Comparison of ENCODE assay signal across 8 cellular contexts in the genomic region with DNA sequence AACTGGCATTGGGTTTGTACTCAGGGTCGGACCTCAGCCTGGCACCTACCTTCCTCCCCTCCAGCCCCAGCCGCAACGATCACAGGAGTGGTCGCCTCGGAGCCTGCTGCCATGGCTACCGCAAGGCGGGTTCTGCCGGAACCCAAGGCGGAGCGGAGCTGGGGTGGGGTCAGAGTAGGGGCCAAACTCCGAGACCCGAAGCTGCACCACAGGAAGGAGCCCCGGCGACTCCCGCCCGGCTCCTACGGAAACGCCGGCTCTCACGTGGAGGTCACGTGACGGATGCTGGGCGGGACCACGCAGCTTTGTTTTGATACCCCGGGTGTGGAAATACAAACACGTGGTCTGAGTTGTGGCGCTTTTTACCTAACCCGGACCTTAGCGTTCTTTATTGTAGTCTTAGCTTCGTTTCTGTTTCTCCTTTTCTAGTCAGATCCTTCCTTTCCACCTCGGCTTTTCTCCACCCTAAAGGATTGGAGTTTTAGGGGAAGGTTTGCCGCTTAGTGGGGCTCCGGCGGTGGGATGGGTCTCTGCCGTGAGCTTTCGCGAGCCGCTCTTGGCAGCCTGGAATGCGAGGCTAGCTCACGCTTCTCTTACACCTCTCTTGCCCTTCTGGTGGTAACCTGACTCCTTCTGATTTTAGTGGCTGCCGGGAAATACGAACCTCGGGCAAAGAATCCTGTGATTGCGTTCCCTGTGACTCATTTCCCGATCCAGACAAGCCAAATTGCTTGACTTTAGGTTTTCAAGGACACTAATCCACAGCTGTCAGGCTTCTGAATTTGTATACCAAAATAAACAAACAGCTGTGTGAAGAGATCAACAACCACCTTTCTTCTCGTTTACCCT. TPM values are rescaled to one million over a fixed set of nuclear protein-coding genes. Genes with fewer than 3 reads are reported as not detected.
DNase-seq lines count a peak whose midpoint lies in the region; ATAC-seq and TF ChIP-seq lines count a peak whose summit lies in the region.

HSPBAP1 (minus strand) TSS at position 264 of the 849 bp plus-strand sequence; CDS start at position 113, 151 bp downstream.

- peak; percentile 92 for DNase-seq in SK-N-SH
- DNase-seq in brain microvascular endothelial cell: peak; percentile 91
- DNase-seq in iPS-NIHi11 (ENCODE audit: low spot score): peak; percentile 87
- DNase-seq in spleen: peak; percentile 98
- DNase-seq in NCI-H2171 treated with DMSO at 0.1 percent for 48 hours (lab: John Stamatoyannopoulos, UW): no peak
- no peak for DNase-seq in NCI-H1048 (lab: John Stamatoyannopoulos, UW)

- H3K79me2 ChIP-seq in SK-N-SH (ENCODE audit: insufficient read depth): peaks cover 36% of the 10 kb centered on the region

- H4K20me1 ChIP-seq in SK-N-SH (ENCODE audit: insufficient read depth): no peaks in the 10 kb centered on the region

- WGBS in SK-N-SH (ENCODE audit: low lambda C conversion rate): under 1% methylated on average over 29 of the region's 46 CpGs
- WGBS in spleen, 5 donors: 0 to 1% (median 0%) methylated on average over 32 to 46 of the region's 46 CpGs

- peaks cover 0 to 11% of the 10 kb centered on the region in 2 experiments; a peak in 3 of 4 replicates for H3K4me1 ChIP-seq in SK-N-SH (ENCODE audit: control insufficient read depth in 1 of 2, insufficient read depth in 2 of 2, low read depth in 1 of 2, low read length in 1 of 2)
- peaks cover 12 to 85% (median 55%) of the 10 kb centered on the region in 6 donors for H3K4me1 ChIP-seq in spleen

- CTCF ChIA-PET in SK-N-SH (lab: Yijun Ruan, JAX): interaction anchor here (1.0 to 1.2 kb wide), 2 partner anchors 39 to 232 kb away, joined by 3 to 6 read pairs; no protein-coding TSS in a partner anchor

- no peak for TF ChIP-seq RAD21 in SK-N-SH (IDR thresholded peaks at IDR 0.05; ENCODE audit: low read length)

- H2AFZ ChIP-seq in SK-N-SH (ENCODE audit: low read depth): peak within 1 kb of the TSS; percentile 99

- in situ Hi-C loops in brain microvascular endothelial cell (cut with HindIII; ENCODE audit: low pct_ligation_motif_present, low sequenced_read_pairs): no loop called here

- no peaks in the 10 kb centered on the region for H3K36me3 ChIP-seq in SK-N-SH (replicated peaks in 1 of 2; ENCODE audit: control insufficient read depth in 1 of 2, insufficient read depth in 2 of 2, low read length in 1 of 2)
- no peaks in the 10 kb centered on the region for H3K36me3 ChIP-seq in brain microvascular endothelial cell (replicated peaks)
- H3K36me3 ChIP-seq in spleen: no peaks in the 10 kb centered on the region

- intact Hi-C loops in spleen (cut with DNase I; ENCODE audit: low total_unique reads): no loop called here

- no peaks in the 10 kb centered on the region for H3K27me3 ChIP-seq in SK-N-SH (ENCODE audit: insufficient read depth)
- H3K27me3 ChIP-seq in brain microvascular endothelial cell (replicated peaks): no peaks in the 10 kb centered on the region
- H3K27me3 ChIP-seq in spleen (replicated peaks in 1 of 7): no peaks in the 10 kb centered on the region

- H3K4me2 ChIP-seq in SK-N-SH: peak within 1 kb of the TSS; percentile 93

- H3K27ac ChIP-seq in SK-N-SH (ENCODE audit: low read depth in 2 of 2, low read length in 1 of 2) (peak within 1 kb of the TSS; percentile 73 to 92), brain microvascular endothelial cell (peak within 1 kb of the TSS; percentile 94), spleen (peak within 1 kb of the TSS; percentile 89 to 100 (median 96))

- no peak for TF ChIP-seq CTCF in SK-N-SH (IDR thresholded peaks at IDR 0.05)
- no peak for TF ChIP-seq CTCF in brain microvascular endothelial cell (IDR thresholded peaks at IDR 0.05; ENCODE audit: low read depth, low read length, missing control alignments)
- no peak for TF ChIP-seq CTCF in spleen (IDR thresholded peaks at IDR 0.05 in 8 of 11, conservative IDR thresholded peaks at IDR 0.05 in 3 of 11)

- H3K4me3 ChIP-seq in SK-N-SH (ENCODE audit: low read depth in 2 of 2, low read length in 1 of 2): peak within 1 kb of the TSS; percentile 89 to 97
- H3K4me3 ChIP-seq in brain microvascular endothelial cell (ENCODE audit: low read depth, low read length): peak within 1 kb of the TSS; percentile 71
- H3K4me3 ChIP-seq in spleen: peak within 1 kb of the TSS; percentile 67 to 78 (median 76)

- ATAC-seq in GM18502 (IDR thresholded peaks at IDR 0.05; ENCODE audit: poor library complexity, unreplicated experiment) (peak; percentile 73), HG02970 (IDR thresholded peaks at IDR 0.05; ENCODE audit: low FRiP score, unreplicated experiment) (peak; percentile 60)

- POLR2A ChIA-PET in SK-N-SH (lab: Yijun Ruan, JAX): interaction anchor here (0.6 to 0.8 kb wide), 3 partner anchors 30 to 378 kb away, joined by 3 read pairs; partner anchors contain the start of gene WDR5B

- no peak for TF ChIP-seq EP300 in SK-N-SH (IDR thresholded peaks at IDR 0.05; ENCODE audit: borderline replicate concordance in 1 of 2, low read depth in 1 of 2, low read length in 1 of 2)

- no peaks in the 10 kb centered on the region for H3K9me2 ChIP-seq in SK-N-SH

- H3K9me3 ChIP-seq in SK-N-SH (no peaks in the 10 kb centered on the region), spleen (no peaks in the 10 kb centered on the region)

- peak within 1 kb of the TSS; percentile 73 for H3K9ac ChIP-seq in SK-N-SH

- TF ChIP-seq POLR2A in spleen (IDR thresholded peaks at IDR 0.05): peak in 2 of 3 donors; percentile 10 to 68

- peaks cover 12% of the 10 kb centered on the region for H3F3A ChIP-seq in SK-N-SH (replicated peaks; ENCODE audit: insufficient read depth)

TF ChIP-seq in SK-N-SH, 30 proteins besides CTCF, POLR2A, EP300 and RAD21 (continues in another document):
- TF ChIP-seq MEF2A (IDR thresholded peaks at IDR 0.05; ENCODE audit: borderline replicate concordance, low read depth) (no peak), JUND (IDR thresholded peaks at IDR 0.05) (0 out of 2 replicates have a peak, but pooled peaks have one; percentile 20), NRF1 (IDR thresholded peaks at IDR 0.05; ENCODE audit: low read depth, low read length) (no peak), TEAD4 (IDR thresholded peaks at IDR 0.05; ENCODE audit: borderline replicate concordance, insufficient read depth) (no peak), FOXJ3 (CRISPR knock-in tag; IDR thresholded peaks at IDR 0.05) (no peak), NFIC (IDR thresholded peaks at IDR 0.05; ENCODE audit: borderline replicate concordance) (no peak), PBX3 (IDR thresholded peaks at IDR 0.05) (peak; percentile 30; the same call in 1 of the 2 replicates), GATA2 (CRISPR knock-in tag; IDR thresholded peaks at IDR 0.05) (no peak), RFX5 (IDR thresholded peaks at IDR 0.05; ENCODE audit: low read length) (no peak), SIN3A (IDR thresholded peaks at IDR 0.05; ENCODE audit: borderline replicate concordance, low read depth, low read length) (peak; percentile 80), FOSL2 (IDR thresholded peaks at IDR 0.05; ENCODE audit: borderline replicate concordance, low read depth) (peak; percentile 66; the same call in 1 of the 2 replicates), ELF1 (IDR thresholded peaks at IDR 0.05) (peak; percentile 49; the same call in 1 of the 2 replicates), MXI1 (IDR thresholded peaks at IDR 0.05; ENCODE audit: low read depth, low read length) (peak; percentile 100)
- TF ChIP-seq, protein P1, sequence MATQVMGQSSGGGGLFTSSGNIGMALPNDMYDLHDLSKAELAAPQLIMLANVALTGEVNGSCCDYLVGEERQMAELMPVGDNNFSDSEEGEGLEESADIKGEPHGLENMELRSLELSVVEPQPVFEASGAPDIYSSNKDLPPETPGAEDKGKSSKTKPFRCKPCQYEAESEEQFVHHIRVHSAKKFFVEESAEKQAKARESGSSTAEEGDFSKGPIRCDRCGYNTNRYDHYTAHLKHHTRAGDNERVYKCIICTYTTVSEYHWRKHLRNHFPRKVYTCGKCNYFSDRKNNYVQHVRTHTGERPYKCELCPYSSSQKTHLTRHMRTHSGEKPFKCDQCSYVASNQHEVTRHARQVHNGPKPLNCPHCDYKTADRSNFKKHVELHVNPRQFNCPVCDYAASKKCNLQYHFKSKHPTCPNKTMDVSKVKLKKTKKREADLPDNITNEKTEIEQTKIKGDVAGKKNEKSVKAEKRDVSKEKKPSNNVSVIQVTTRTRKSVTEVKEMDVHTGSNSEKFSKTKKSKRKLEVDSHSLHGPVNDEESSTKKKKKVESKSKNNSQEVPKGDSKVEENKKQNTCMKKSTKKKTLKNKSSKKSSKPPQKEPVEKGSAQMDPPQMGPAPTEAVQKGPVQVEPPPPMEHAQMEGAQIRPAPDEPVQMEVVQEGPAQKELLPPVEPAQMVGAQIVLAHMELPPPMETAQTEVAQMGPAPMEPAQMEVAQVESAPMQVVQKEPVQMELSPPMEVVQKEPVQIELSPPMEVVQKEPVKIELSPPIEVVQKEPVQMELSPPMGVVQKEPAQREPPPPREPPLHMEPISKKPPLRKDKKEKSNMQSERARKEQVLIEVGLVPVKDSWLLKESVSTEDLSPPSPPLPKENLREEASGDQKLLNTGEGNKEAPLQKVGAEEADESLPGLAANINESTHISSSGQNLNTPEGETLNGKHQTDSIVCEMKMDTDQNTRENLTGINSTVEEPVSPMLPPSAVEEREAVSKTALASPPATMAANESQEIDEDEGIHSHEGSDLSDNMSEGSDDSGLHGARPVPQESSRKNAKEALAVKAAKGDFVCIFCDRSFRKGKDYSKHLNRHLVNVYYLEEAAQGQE (IDR thresholded peaks at IDR 0.05; ENCODE audit: low read depth, low read length): peak; percentile 9; the same call in 1 of the 2 replicates

RNA-seq across cellular contexts. Expression of gene HSPBAP1, which starts in this region (rescaled TPM):
- polyA plus RNA-seq in SK-N-SH (2012; rRNA removed) (5.1 and 6.7 TPM in 2 replicates), spleen (10 to 100 TPM; 16.9 to 26.3 (median 17.0) TPM)
- 4.5 and 4.8 TPM in 2 replicates for polyA plus RNA-seq in SK-N-SH (2012; cell fraction: cytosol; rRNA removed)
- 11.3 and 19.3 TPM in 2 replicates for polyA plus RNA-seq in SK-N-SH (2012; cell fraction: nucleus; rRNA removed)
- 10 to 100 TPM; 17.8 to 42.9 (median 23.8) TPM for total RNA-seq in spleen

Comparison
In these comparisons a context has a peak if more than half of its experiments do, and no peak if none do; other contexts are left out.
1. DNase-seq: peak in SK-N-SH (single experiment), brain microvascular endothelial cell (single experiment), iPS-NIHi11 (single experiment) and spleen (single experiment); none in NCI-H2171 treated with DMSO at 0.1 percent for 48 hours (single experiment) and NCI-H1048 (single experiment).
2. Peak in every context shown above with its lines, with median percentiles within 50 percentile points of each other: H3K27ac ChIP-seq and H3K4me3 ChIP-seq.